Comparison of ENCODE assay signal across 13 cellular contexts in the genomic region with DNA sequence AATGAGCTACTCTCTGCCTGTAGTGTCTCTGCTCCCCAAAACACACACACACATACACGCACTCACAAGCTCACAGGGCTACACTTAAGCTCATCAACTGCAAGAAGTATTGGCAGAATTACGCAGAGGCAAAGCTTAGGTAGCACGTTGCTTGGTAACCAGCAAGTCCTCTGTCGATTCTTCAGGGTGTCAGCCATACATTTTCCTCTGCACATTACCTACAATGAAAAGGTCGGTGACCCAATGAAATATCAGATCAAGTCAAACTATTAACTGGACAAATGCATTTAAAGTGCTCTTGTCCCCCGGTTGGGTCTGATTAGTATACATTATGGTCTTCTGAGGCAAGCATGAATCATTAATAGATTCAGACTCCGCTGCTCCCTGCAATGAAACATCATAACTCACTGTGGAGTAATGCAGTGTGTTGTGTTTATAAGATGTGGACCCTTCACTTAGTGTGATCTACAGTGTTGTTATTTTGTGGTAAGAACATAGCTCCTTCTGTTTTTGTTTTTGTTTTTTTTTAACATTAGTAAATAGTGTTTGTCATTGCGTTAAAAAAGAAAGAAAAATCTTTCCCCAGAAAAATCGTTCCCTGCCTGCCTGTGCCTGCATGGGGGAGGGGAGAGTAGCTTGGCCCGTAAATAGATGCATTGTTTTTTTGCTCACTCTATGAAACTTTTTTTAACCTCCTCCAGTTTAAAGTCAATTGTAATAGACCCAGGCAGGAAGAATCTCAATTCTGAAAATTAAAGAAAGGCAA.
DNase-seq lines count a peak whose midpoint lies in the region; ATAC-seq and TF ChIP-seq lines count a peak whose summit lies in the region.
"Had no signal": no experiment of that assay in that cellular context is flagged by ENCODE, and none has a peak within 500 bp of the region (broad histone marks: within the 10 kb centered on the region; RNA-seq: fewer than 3 reads in every experiment).

No MANE protein-coding gene starts in this region.

- intact Hi-C loops in psoas muscle (cut with DNase I): no loop called here
- intact Hi-C loops in A673 (cut with micrococcal nuclease; ENCODE audit: unreplicated experiment): no loop called here

- H3K4me2 ChIP-seq in fibroblast of lung (ENCODE audit: extremely low read depth, insufficient read depth, low read length): no peak overlapping the region

- CTCF ChIA-PET in A673 (lab: Charles Lee): no interaction called here

- POLR2A ChIA-PET in A673 (lab: Charles Lee; ENCODE audit: low non-redundant PET): no interaction called here

- no peaks in the 10 kb centered on the region for H3K9me3 ChIP-seq in fibroblast of lung (ENCODE audit: control insufficient read depth, insufficient read depth, low read depth, low read length)
- no peaks in the 10 kb centered on the region for H3K9me3 ChIP-seq in psoas muscle
- no peaks in the 10 kb centered on the region for H3K9me3 ChIP-seq in A673 (ENCODE audit: low read depth, low read length, poor library complexity, severe bottlenecking)
- H3K9me3 ChIP-seq: sigmoid colon, uterus had no signal

- H3K79me2 ChIP-seq in fibroblast of lung (ENCODE audit: control insufficient read depth, insufficient read depth, low read length): no peaks in the 10 kb centered on the region

- ATAC-seq in psoas muscle (peak in 2 of 4 donors; percentile 51 to 54), GM21786 (IDR thresholded peaks at IDR 0.05; ENCODE audit: unreplicated experiment) (no peak)

- no peak overlapping the region for H3K9ac ChIP-seq in fibroblast of lung (ENCODE audit: insufficient read depth, low read length)

- TF ChIP-seq CTCF in fibroblast of lung (conservative IDR thresholded peaks at IDR 0.05 in 1 of 2, IDR thresholded peaks at IDR 0.05 in 1 of 2; ENCODE audit: low read depth in 1 of 2, low read length in 2 of 2) (no peak), psoas muscle (IDR thresholded peaks at IDR 0.05) (no peak), A673 (conservative IDR thresholded peaks at IDR 0.05; ENCODE audit: low read depth, low read length) (no peak)

- H3K36me3 ChIP-seq in fibroblast of lung (ENCODE audit: control insufficient read depth, insufficient read depth, low read length) (no peaks in the 10 kb centered on the region), psoas muscle (ENCODE audit: insufficient read depth in 1 of 2, low read depth in 1 of 2) (no peaks in the 10 kb centered on the region), A673 (ENCODE audit: insufficient read depth, low read length, poor library complexity, severe bottlenecking) (no peaks in the 10 kb centered on the region)
- H3K36me3 ChIP-seq: sigmoid colon, uterus had no signal

- H3K4me1 ChIP-seq in fibroblast of lung (ENCODE audit: control insufficient read depth, extremely low read depth, insufficient read depth, low read length) (no peaks in the 10 kb centered on the region), psoas muscle (peaks cover 14% of the 10 kb centered on the region), A673 (ENCODE audit: insufficient read depth, low read length, poor library complexity, severe bottlenecking) (no peaks in the 10 kb centered on the region)
- H3K4me1 ChIP-seq: uterus had no signal

- no peaks in the 10 kb centered on the region for H3K27me3 ChIP-seq in fibroblast of lung (ENCODE audit: control insufficient read depth, insufficient read depth, low read length)
- H3K27me3 ChIP-seq in psoas muscle (ENCODE audit: insufficient read depth in 3 of 3, low read length in 2 of 3): no peaks in the 10 kb centered on the region
- H3K27me3 ChIP-seq in A673 (replicated peaks; ENCODE audit: insufficient read depth, low read depth, low read length, poor library complexity): peaks cover 81% of the 10 kb centered on the region
- H3K27me3 ChIP-seq: uterus had no signal

- H3K4me3 ChIP-seq in fibroblast of lung (replicated peaks in 1 of 4; ENCODE audit: control extremely low read depth in 1 of 4, insufficient read depth in 1 of 4, low read depth in 3 of 4, low read length in 4 of 4): peak overlapping the region in 1 of 4 experiments; percentile 22
- H3K4me3 ChIP-seq in psoas muscle: peak overlapping the region; percentile 24
- H3K4me3 ChIP-seq in A673 (ENCODE audit: low read depth, low read length, poor library complexity, severe bottlenecking): no peak overlapping the region
- H3K4me3 ChIP-seq: lung, sigmoid colon, uterus had no signal

- H4K20me1 ChIP-seq in fibroblast of lung (ENCODE audit: control insufficient read depth, extremely low read depth, insufficient read depth, low read length): no peaks in the 10 kb centered on the region

- H3K27ac ChIP-seq in fibroblast of lung (ENCODE audit: insufficient read depth, low read length): no peak overlapping the region
- H3K27ac ChIP-seq in psoas muscle: no peak overlapping the region
- no peak overlapping the region for H3K27ac ChIP-seq in A673 (ENCODE audit: low read depth, low read length, poor library complexity, severe bottlenecking)
- H3K27ac ChIP-seq: sigmoid colon had no signal

- WGBS in psoas muscle, 3 donors: 44 to 55% (median 49%) methylated on average over 10 of the region's 10 CpGs

- no peak overlapping the region for H2AFZ ChIP-seq in fibroblast of lung (ENCODE audit: low read length)

- peak; percentile 7 for DNase-seq in GDM1 (lab: John Stamatoyannopoulos, UW)
- DNase-seq in NCI-H1417 treated with DMSO at 0.1 percent for 48 hours (lab: John Stamatoyannopoulos, UW): peak; percentile 6
- peak; percentile 61 to 77 for DNase-seq in fibroblast of lung (ENCODE audit: low read depth in 2 of 2)
- DNase-seq in psoas muscle: no peak
- no peak for DNase-seq in A673 (ENCODE audit: low spot score)
- no peak for DNase-seq in SK-N-DZ (ENCODE audit: low spot score)
- DNase-seq in CD1c-positive myeloid dendritic cell (ENCODE audit: extremely low spot score): no peak
- DNase-seq: CD4-positive, alpha-beta T cell; NCI-H1694; sigmoid colon had no signal

- BruUV-seq in A673 (replicated peaks; lab: Mats Ljungman, UMichigan): no TSS peak

Comparison
In these comparisons a context has a peak if more than half of its experiments do, and no peak if none do; other contexts are left out.
1. DNase-seq: peak in GDM1 (single experiment), NCI-H1417 treated with DMSO at 0.1 percent for 48 hours (single experiment) and fibroblast of lung (2 of 2); none in psoas muscle (0 of 2), A673 (single experiment), SK-N-DZ (single experiment) and CD1c-positive myeloid dendritic cell (single experiment).